In genomic region chr6:133553652-133554051, GRCh38 we compare ENCODE assay signal across 8 cellular contexts.
A peak's percentile ranks its signal among the peaks of the same experiment; 100 is the strongest.
DNase-seq lines count a peak whose midpoint lies in the region; ATAC-seq and TF ChIP-seq lines count a peak whose summit lies in the region.

No MANE protein-coding gene starts in this region.

- H3K79me2 ChIP-seq in PC-9 (ENCODE audit: low read depth): no peaks in the 10 kb centered on the region

- H3K27me3 Mint-ChIP-seq in memory B cell: peaks cover 2% of the 10 kb centered on the region

- no peak overlapping the region for H3K4me2 ChIP-seq in PC-9

- H3K4me1 ChIP-seq in PC-9 (replicated peaks; ENCODE audit: insufficient read depth): no peaks in the 10 kb centered on the region

- H3K4me3 ChIP-seq in GM12875 (ENCODE audit: low read depth, low read length): no peak overlapping the region
- H3K4me3 ChIP-seq in PC-9: no peak overlapping the region
- no peak overlapping the region for H3K4me3 ChIP-seq in choroid plexus epithelial cell (ENCODE audit: low read depth, low read length)

- no peak overlapping the region for H3K4me3 Mint-ChIP-seq in memory B cell

- no peak overlapping the region for H2AFZ ChIP-seq in PC-9

- BruUV-seq in PC-9 (replicated peaks; lab: Mats Ljungman, UMichigan): no TSS peak

- H3K27ac Mint-ChIP-seq in memory B cell: no peak overlapping the region

- H3K9me3 ChIP-seq in PC-9 (ENCODE audit: insufficient read depth, low read depth): peaks cover 5% of the 10 kb centered on the region; the same call in 1 of the 2 replicates

- peaks cover 1% of the 10 kb centered on the region for H3K4me1 Mint-ChIP-seq in memory B cell

- POLR2A ChIA-PET in PC-9 (lab: Charles Lee; ENCODE audit: unreplicated experiment): no interaction called here

- H3K36me3 ChIP-seq in PC-9 (ENCODE audit: low read depth): no peaks in the 10 kb centered on the region

- H3K9me3 Mint-ChIP-seq in memory B cell: no peaks in the 10 kb centered on the region

- CTCF ChIA-PET in PC-9 (lab: Charles Lee): no interaction called here

- DNase-seq in AG09319 (ENCODE audit: extremely low read depth, low read depth) (no peak), PC-9 (peak in 1 of 2 experiments; percentile 38), choroid plexus epithelial cell (ENCODE audit: low read depth) (peak; percentile 87), memory B cell (ENCODE audit: low spot score in 2 of 2) (no peak), cerebellar nuclear complex (lab: John Stamatoyannopoulos, UW) (no peak)

- H3K27ac ChIP-seq in PC-9: no peak overlapping the region

- H3K9me2 ChIP-seq in PC-9 (ENCODE audit: insufficient read depth): no peaks in the 10 kb centered on the region

- ATAC-seq in HG03520 (IDR thresholded peaks at IDR 0.05; ENCODE audit: unreplicated experiment) (peak; percentile 74), memory B cell (ENCODE audit: low read depth) (peak; percentile 43), HG02763 (IDR thresholded peaks at IDR 0.05; ENCODE audit: unreplicated experiment) (no peak)

- H4K20me1 ChIP-seq in PC-9 (ENCODE audit: insufficient read depth): no peaks in the 10 kb centered on the region

- H3F3A ChIP-seq in PC-9 (ENCODE audit: insufficient read depth, low read depth): no peaks in the 10 kb centered on the region

- intact Hi-C loops in PC-9 (cut with micrococcal nuclease; ENCODE audit: unreplicated experiment): loop anchor here (1.0 to 2.0 kb wide), 4 partner anchors 369 to 730 kb away; no protein-coding TSS in a partner anchor

- peak; percentile 66 for TF ChIP-seq CTCF in AG09319 (IDR thresholded peaks at IDR 0.05; ENCODE audit: low read depth, low read length)
- TF ChIP-seq CTCF in GM12875 (IDR thresholded peaks at IDR 0.05; ENCODE audit: borderline replicate concordance, insufficient read depth, low read depth, low read length): peak; percentile 29; the same call in 1 of the 2 replicates
- TF ChIP-seq CTCF in PC-9 (conservative IDR thresholded peaks at IDR 0.05): peak; percentile 89
- TF ChIP-seq CTCF in choroid plexus epithelial cell (conservative IDR thresholded peaks at IDR 0.05; ENCODE audit: low read depth, low read length): peak; percentile 76

- H3K36me3 Mint-ChIP-seq in memory B cell: no peaks in the 10 kb centered on the region

- no peaks in the 10 kb centered on the region for H3K27me3 ChIP-seq in PC-9 (ENCODE audit: insufficient read depth, low read depth)

Comparison
In these comparisons a context has a peak if more than half of its experiments do, and no peak if none do; other contexts are left out.
1. CTCF ChIP-seq: peak in every context shown above with its lines; median percentile 89 in PC-9; 76 in choroid plexus epithelial cell; 66 in AG09319; 29 in GM12875.